In the genomic region with DNA sequence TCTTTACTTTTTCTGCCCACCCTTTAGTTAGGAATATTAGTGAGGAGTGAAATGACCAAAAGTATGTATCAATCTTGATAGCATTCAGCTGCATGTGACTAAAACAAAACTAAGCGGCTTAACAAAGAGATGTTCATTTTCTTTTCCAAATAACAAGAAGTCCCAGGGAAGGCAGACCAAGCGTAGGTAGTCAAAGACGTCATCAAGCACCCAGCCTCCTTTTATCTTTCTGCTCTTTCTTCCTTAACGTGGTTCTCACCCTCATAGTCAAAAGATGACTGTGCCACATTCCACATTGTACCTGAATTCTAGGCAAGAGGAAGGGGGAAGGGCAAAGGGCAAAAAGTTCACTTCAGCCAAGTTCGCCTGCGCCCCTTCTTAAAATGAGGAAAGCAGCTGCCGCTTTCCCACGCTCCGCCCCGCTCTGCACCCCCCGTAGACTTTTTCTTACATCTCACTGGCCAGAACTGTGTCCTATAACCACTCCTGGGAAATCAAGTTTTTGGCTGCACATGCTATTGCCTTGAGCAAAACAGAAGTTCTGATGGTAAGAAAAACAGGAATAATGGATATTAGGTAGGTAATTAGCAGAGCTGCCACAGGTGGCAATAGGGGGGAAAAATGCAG, we compare ENCODE assay signal across 28 cellular contexts. TPM values are rescaled to one million over a fixed set of nuclear protein-coding genes. Genes with fewer than 3 reads are reported as not detected.
"Had no signal": no experiment of that assay in that cellular context is flagged by ENCODE, and none has a peak within 500 bp of the region (broad histone marks: within the 10 kb centered on the region; RNA-seq: fewer than 3 reads in every experiment).

No MANE protein-coding gene starts in this region.

- H3K9me3 Mint-ChIP-seq: effector memory CD8-positive, alpha-beta T cell; immature natural killer cell; mesothelial cell of epicardium; naive thymus-derived CD8-positive, alpha-beta T cell; neural progenitor cell; stimulated activated naive CD8-positive, alpha-beta T cell treated with anti-CD3 and anti-CD28 coated beads, Interleukin-15, Interleukin-2, amounts not matched to agents 100 ng/mL and 50 ng/mL, for 24 hours; WTC11 had no signal

- H3K4me3 Mint-ChIP-seq: activated naive CD8-positive, alpha-beta T cell; effector memory CD8-positive, alpha-beta T cell; immature natural killer cell; mesothelial cell of epicardium; naive thymus-derived CD8-positive, alpha-beta T cell; neural progenitor cell; stimulated activated naive CD8-positive, alpha-beta T cell treated with anti-CD3 and anti-CD28 coated beads, Interleukin-15, Interleukin-2, amounts not matched to agents 100 ng/mL and 50 ng/mL, for 24 hours; WTC11 had no signal

- H3K4me1 Mint-ChIP-seq: immature natural killer cell had no signal

- H3K4me1 ChIP-seq: colonic mucosa, left ventricle myocardium inferior, neural progenitor cell, spleen had no signal

- H3K4me3 ChIP-seq: adrenal gland, ascending aorta, colonic mucosa, dorsolateral prefrontal cortex, hepatocyte, left ventricle myocardium inferior, neural progenitor cell, spleen, thyroid gland had no signal

- H2AFZ ChIP-seq: hepatocyte, neural progenitor cell had no signal

- FAIRE-seq: bronchial epithelial cell, endothelial cell of umbilical vein, frontal cortex had no signal

- H3K27me3 Mint-ChIP-seq: progenitor cell of endocrine pancreas had no signal

- H3K27ac Mint-ChIP-seq: activated naive CD8-positive, alpha-beta T cell; effector memory CD8-positive, alpha-beta T cell; immature natural killer cell; mesothelial cell of epicardium; naive thymus-derived CD8-positive, alpha-beta T cell; neural progenitor cell; progenitor cell of endocrine pancreas; stimulated activated naive CD8-positive, alpha-beta T cell treated with anti-CD3 and anti-CD28 coated beads, Interleukin-15, Interleukin-2, amounts not matched to agents 100 ng/mL and 50 ng/mL, for 24 hours; WTC11 had no signal

- H3K36me3 Mint-ChIP-seq: activated naive CD8-positive, alpha-beta T cell; immature natural killer cell; mesothelial cell of epicardium; naive thymus-derived CD8-positive, alpha-beta T cell; neural progenitor cell; WTC11 had no signal

- H3K9me3 ChIP-seq: adrenal gland, ascending aorta, colonic mucosa, left ventricle myocardium inferior, spleen, thyroid gland had no signal

- DNase-seq: activated CD4-positive, alpha-beta T cell treated with anti-CD3 and anti-CD28 coated beads, Interleukin-2, amount 50 U/mL, for 48 hours; activated gamma-delta T cell treated with Interleukin-2 at 50 U/mL for 16 hours; adrenal gland; colonic mucosa; dorsolateral prefrontal cortex; effector memory CD8-positive, alpha-beta T cell; glutamatergic neuron; immature natural killer cell; kidney glomerular epithelial cell; left ventricle myocardium inferior; naive thymus-derived CD8-positive, alpha-beta T cell; spleen; stimulated activated CD4-positive, alpha-beta T cell treated with anti-CD3 and anti-CD28 coated beads, Interleukin-4, amount 100 ng/mL, for 4 hours; substantia nigra; T-helper 9 cell; thyroid gland had no signal

- ATAC-seq: effector memory CD8-positive, alpha-beta T cell; esophagus mucosa; naive thymus-derived CD8-positive, alpha-beta T cell; WTC11 had no signal

- H3K79me2 ChIP-seq: hepatocyte had no signal

- H3K9ac ChIP-seq: neural progenitor cell had no signal

- H3K27me3 ChIP-seq: adrenal gland, ascending aorta, colonic mucosa, dorsolateral prefrontal cortex, hepatocyte, neural progenitor cell, thyroid gland had no signal

- H3K36me3 ChIP-seq: adrenal gland, ascending aorta, colonic mucosa, left ventricle myocardium inferior, neural progenitor cell, spleen, thyroid gland had no signal

- H3K4me2 ChIP-seq: hepatocyte, neural progenitor cell had no signal

- H3K27ac ChIP-seq: adrenal gland, ascending aorta, colonic mucosa, dorsolateral prefrontal cortex, hepatocyte, left ventricle myocardium inferior, neural progenitor cell, spleen had no signal

RNA-seq across cellular contexts. Expression of a gene that starts 54.5 kb away (rescaled TPM):
- total RNA-seq: ascending aorta; naive thymus-derived CD8-positive, alpha-beta T cell had no signal
- polyA plus RNA-seq: naive thymus-derived CD8-positive, alpha-beta T cell had no signal
